ENCODE assay signal across 1 cellular context in genomic region chr10:17426263-17426600, GRCh38.
TF ChIP-seq lines count a peak whose summit lies in the region.

No MANE protein-coding gene starts in this region.

TF ChIP-seq in endothelial cell of umbilical vein, 7 proteins besides CTCF, POLR2A, EP300 and RAD21 (continued from another document):
- no peak for TF ChIP-seq MAX (IDR thresholded peaks at IDR 0.05; ENCODE audit: insufficient read depth, insufficient read length)
- no peak for TF ChIP-seq EZH2 (IDR thresholded peaks at IDR 0.05; ENCODE audit: borderline replicate concordance, low read depth, low read length, severe bottlenecking)
TF ChIP-seq in endothelial cell of umbilical vein: peak in this region for 0.
